Comparison of ENCODE assay signal across 8 cellular contexts in the genomic region with DNA sequence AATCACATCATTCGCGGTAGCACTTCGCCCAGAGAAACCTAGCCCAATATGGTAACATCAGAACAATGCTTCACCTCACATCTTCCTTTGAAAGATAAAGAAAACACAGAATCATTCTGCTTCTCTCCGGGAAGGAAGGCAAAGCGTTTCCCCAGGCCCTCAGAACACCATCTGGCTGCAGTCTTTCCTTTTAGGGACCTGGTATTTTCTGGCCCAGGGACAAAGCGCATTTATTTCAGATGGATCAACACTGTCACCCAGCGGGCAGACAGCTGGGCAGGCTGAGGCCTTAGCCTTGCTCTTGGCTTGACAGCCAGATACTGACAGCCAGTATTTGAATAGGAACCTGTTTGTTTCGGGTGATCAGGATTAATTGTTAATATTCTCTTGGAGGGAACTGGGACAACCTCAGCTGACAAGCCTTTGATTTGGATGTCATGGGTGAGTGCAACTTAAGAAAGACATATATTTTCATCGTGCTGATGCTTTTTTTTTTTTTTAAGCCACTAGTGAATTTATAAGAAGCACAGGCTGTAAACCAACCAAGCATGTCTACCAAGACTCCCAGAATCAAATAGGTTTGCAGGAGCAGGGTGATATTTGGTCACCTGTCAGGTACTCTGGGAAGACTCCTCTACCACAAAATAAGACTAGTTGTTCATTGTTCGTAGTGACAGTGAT.
DNase-seq lines count a peak whose midpoint lies in the region; ATAC-seq and TF ChIP-seq lines count a peak whose summit lies in the region.

No MANE protein-coding gene starts in this region.

- peak overlapping the region in 11 of 12 donors; percentile 12 to 79 (median 60) for H3K27ac ChIP-seq in heart left ventricle

- no peaks in the 10 kb centered on the region for H3K36me3 Mint-ChIP-seq in progenitor cell of endocrine pancreas (ENCODE audit: insufficient read depth)

- intact Hi-C loops in heart left ventricle (cut with DNase I), result loop anchor here in 7 of 10 donors (1.0 to 10.0 kb wide), 10 partner anchors 198 to 1202 kb away; a partner anchor contains a TSS

- H3K27me3 Mint-ChIP-seq in progenitor cell of endocrine pancreas, result no peaks in the 10 kb centered on the region

- H3K4me3 Mint-ChIP-seq in progenitor cell of endocrine pancreas (ENCODE audit: low read depth), result peak overlapping the region; percentile 41

- H3K9me3 ChIP-seq in heart left ventricle, result no peaks in the 10 kb centered on the region

- 16 to 25% (median 21%) methylated on average over 10 of the region's 10 CpGs for WGBS in heart left ventricle, 4 donors

- ATAC-seq in heart left ventricle (peak; percentile 84 to 94 (median 90)), GM18520 (IDR thresholded peaks at IDR 0.05; ENCODE audit: unreplicated experiment) (no peak), HG03108 (IDR thresholded peaks at IDR 0.05; ENCODE audit: unreplicated experiment) (no peak)

- H3K36me3 ChIP-seq in heart left ventricle, result no peaks in the 10 kb centered on the region

- H3K27ac Mint-ChIP-seq in progenitor cell of endocrine pancreas, result peak overlapping the region; percentile 97

- H3K4me3 ChIP-seq in heart left ventricle, result peak overlapping the region in 3 of 12 donors; percentile 10 to 23 (median 22)

- H3K4me1 Mint-ChIP-seq in progenitor cell of endocrine pancreas (ENCODE audit: low read depth), result peaks cover 14% of the 10 kb centered on the region

- H3K27me3 ChIP-seq in heart left ventricle, result no peaks in the 10 kb centered on the region

- peak; percentile 61 to 96 (median 88) for TF ChIP-seq CTCF in heart left ventricle (IDR thresholded peaks at IDR 0.05)
- TF ChIP-seq CTCF in progenitor cell of endocrine pancreas (IDR thresholded peaks at IDR 0.05; ENCODE audit: unreplicated experiment), result peak; percentile 75

- DNase-seq in DMS153 (lab: John Stamatoyannopoulos, UW) (peak; percentile 87), NCI-H2029 treated with DMSO at 0.1 percent for 48 hours (lab: John Stamatoyannopoulos, UW) (peak; percentile 90), amygdala (lab: John Stamatoyannopoulos, UW) (peak in 51 of 56 donors; percentile 1 to 78 (median 49)), heart left ventricle (peak; percentile 71 to 76 (median 73)), progenitor cell of endocrine pancreas (ENCODE audit: low spot score, unreplicated experiment) (peak; percentile 51)
- no peak for DNase-seq in activated naive CD4-positive, alpha-beta T cell treated with anti-CD3 and anti-CD28 coated beads, Interleukin-2, amount 50 U/mL, for 16 hours

- TF ChIP-seq POLR2A in heart left ventricle (IDR thresholded peaks at IDR 0.05), result no peak

- H3K9me3 Mint-ChIP-seq in progenitor cell of endocrine pancreas (ENCODE audit: low read depth), result peaks cover 4% of the 10 kb centered on the region

- peaks cover 0 to 18% (median 4%) of the 10 kb centered on the region in 12 donors for H3K4me1 ChIP-seq in heart left ventricle

Comparison
In these comparisons a context has a peak if more than half of its experiments do, and no peak if none do; other contexts are left out.
1. ATAC-seq: peak in heart left ventricle (4 of 4); none in GM18520 (single experiment) and HG03108 (single experiment).